In genomic region chr14:68308695-68309094, GRCh38 we compare ENCODE assay signal across 15 cellular contexts.
DNase-seq lines count a peak whose midpoint lies in the region; ATAC-seq and TF ChIP-seq lines count a peak whose summit lies in the region.
"Had no signal": no experiment of that assay in that cellular context is flagged by ENCODE, and none has a peak within 500 bp of the region (broad histone marks: within the 10 kb centered on the region; RNA-seq: fewer than 3 reads in every experiment).

No MANE protein-coding gene starts in this region.

- no peak for ATAC-seq in right cardiac atrium
- ATAC-seq: mucosa of descending colon had no signal

- H3K36me3 ChIP-seq in left ventricle myocardium inferior (no peaks in the 10 kb centered on the region), fibroblast of lung (ENCODE audit: control insufficient read depth, insufficient read depth, low read length) (no peaks in the 10 kb centered on the region), parathyroid adenoma (ENCODE audit: control insufficient read depth, insufficient read depth, low read length) (no peaks in the 10 kb centered on the region), SJCRH30 (no peaks in the 10 kb centered on the region)

- H3K9me3 ChIP-seq in left ventricle myocardium inferior (replicated peaks) (no peaks in the 10 kb centered on the region), right cardiac atrium (ENCODE audit: control insufficient read depth, low read length) (no peaks in the 10 kb centered on the region), fibroblast of lung (ENCODE audit: control insufficient read depth, insufficient read depth, low read depth, low read length) (no peaks in the 10 kb centered on the region), parathyroid adenoma (ENCODE audit: control insufficient read depth, low read length) (no peaks in the 10 kb centered on the region), SJCRH30 (replicated peaks) (no peaks in the 10 kb centered on the region)
- H3K9me3 ChIP-seq: mucosa of descending colon had no signal

- H3K27me3 ChIP-seq in left ventricle myocardium inferior (ENCODE audit: low read depth) (no peaks in the 10 kb centered on the region), right cardiac atrium (ENCODE audit: control insufficient read depth, insufficient read depth) (no peaks in the 10 kb centered on the region), fibroblast of lung (ENCODE audit: control insufficient read depth, insufficient read depth, low read length) (no peaks in the 10 kb centered on the region), parathyroid adenoma (ENCODE audit: control insufficient read depth, insufficient read depth, low read length) (no peaks in the 10 kb centered on the region), SJCRH30 (no peaks in the 10 kb centered on the region)

- H2AFZ ChIP-seq in fibroblast of lung (ENCODE audit: low read length) (peak overlapping the region; percentile 1), parathyroid adenoma (peak overlapping the region; percentile 54)

- TF ChIP-seq CTCF in left ventricle myocardium inferior (IDR thresholded peaks at IDR 0.05; ENCODE audit: borderline replicate concordance) = no peak
- no peak for TF ChIP-seq CTCF in fibroblast of lung (conservative IDR thresholded peaks at IDR 0.05 in 1 of 2, IDR thresholded peaks at IDR 0.05 in 1 of 2; ENCODE audit: low read depth in 1 of 2, low read length in 2 of 2)
- no peak for TF ChIP-seq CTCF in parathyroid adenoma (IDR thresholded peaks at IDR 0.05)

- H3K4me1 ChIP-seq in left ventricle myocardium inferior (peaks cover 32% of the 10 kb centered on the region), right cardiac atrium (ENCODE audit: control insufficient read depth, insufficient read depth, low read length) (no peaks in the 10 kb centered on the region), fibroblast of lung (ENCODE audit: control insufficient read depth, extremely low read depth, insufficient read depth, low read length) (peaks cover 3% of the 10 kb centered on the region), parathyroid adenoma (peaks cover 17% of the 10 kb centered on the region), SJCRH30 (peaks cover 23% of the 10 kb centered on the region)

- no peaks in the 10 kb centered on the region for H4K20me1 ChIP-seq in fibroblast of lung (ENCODE audit: control insufficient read depth, extremely low read depth, insufficient read depth, low read length)

- WGBS in right cardiac atrium = 61% methylated on average over 3 of the region's 3 CpGs

- H3K4me3 ChIP-seq in left ventricle myocardium inferior = no peak overlapping the region
- H3K4me3 ChIP-seq in right cardiac atrium (ENCODE audit: low read length) = no peak overlapping the region
- H3K4me3 ChIP-seq in fibroblast of lung (replicated peaks in 1 of 4; ENCODE audit: control extremely low read depth in 1 of 4, insufficient read depth in 1 of 4, low read depth in 3 of 4, low read length in 4 of 4) = no peak overlapping the region
- H3K4me3 ChIP-seq in parathyroid adenoma (ENCODE audit: low read depth, low read length) = no peak overlapping the region
- H3K4me3 ChIP-seq in SJCRH30 = no peak overlapping the region
- H3K4me3 ChIP-seq: mucosa of descending colon had no signal

- DNase-seq in left ventricle myocardium inferior = no peak
- DNase-seq in right cardiac atrium = no peak
- peak in 1 of 2 donors; percentile 20 for DNase-seq in fibroblast of lung (ENCODE audit: low read depth in 2 of 2)
- no peak for DNase-seq in SJCRH30
- DNase-seq in HUDEP-2 (lab: John Stamatoyannopoulos, UW; ENCODE audit: unreplicated experiment in 76 of 76) = no peak
- DNase-seq in GOT3 (lab: John Stamatoyannopoulos, UW) = no peak
- DNase-seq in NCI-H2227 (lab: John Stamatoyannopoulos, UW; ENCODE audit: unreplicated experiment) = no peak
- DNase-seq: ACHN; activated CD4-positive, alpha-beta memory T cell treated with anti-CD3 and anti-CD28 coated beads, Interleukin-2, amount 10 ng/mL, durations not matched to agents 7 days and 5 days; activated naive CD4-positive, alpha-beta T cell treated with anti-CD3 and anti-CD28 coated beads, Interleukin-2, amount 50 U/mL, for 16 hours; dermis blood vessel endothelial cell; mucosa of descending colon; stimulated activated CD8-positive, alpha-beta memory T cell treated with anti-CD3 and anti-CD28 coated beads, Interleukin-4, amount 100 ng/mL, for 48 hours had no signal

- H3K27ac ChIP-seq in left ventricle myocardium inferior (replicated peaks) (peak overlapping the region; percentile 39), right cardiac atrium (ENCODE audit: low read length) (no peak overlapping the region), fibroblast of lung (ENCODE audit: insufficient read depth, low read length) (no peak overlapping the region), parathyroid adenoma (peak overlapping the region; percentile 19), SJCRH30 (no peak overlapping the region)
- H3K27ac ChIP-seq: HL-60 had no signal

- H3K4me2 ChIP-seq in fibroblast of lung (ENCODE audit: extremely low read depth, insufficient read depth, low read length) (no peak overlapping the region), parathyroid adenoma (ENCODE audit: low read length) (no peak overlapping the region)

- intact Hi-C loops in left ventricle myocardium inferior (cut with micrococcal nuclease) (no loop called here), right cardiac atrium (cut with DNase I) (no loop called here)

- H3K79me2 ChIP-seq in fibroblast of lung (ENCODE audit: control insufficient read depth, insufficient read depth, low read length) = no peaks in the 10 kb centered on the region
- H3K79me2 ChIP-seq in parathyroid adenoma = no peaks in the 10 kb centered on the region

- H3K9ac ChIP-seq in fibroblast of lung (ENCODE audit: insufficient read depth, low read length) (no peak overlapping the region), parathyroid adenoma (no peak overlapping the region)

Comparison
In these comparisons a context has a peak if more than half of its experiments do, and no peak if none do; other contexts are left out.
1. H3K27ac ChIP-seq: peak in left ventricle myocardium inferior (single experiment) and parathyroid adenoma (single experiment); none in right cardiac atrium (single experiment), fibroblast of lung (single experiment) and SJCRH30 (single experiment).